17 cellular contexts compared by ENCODE assay signal in the genomic region with DNA sequence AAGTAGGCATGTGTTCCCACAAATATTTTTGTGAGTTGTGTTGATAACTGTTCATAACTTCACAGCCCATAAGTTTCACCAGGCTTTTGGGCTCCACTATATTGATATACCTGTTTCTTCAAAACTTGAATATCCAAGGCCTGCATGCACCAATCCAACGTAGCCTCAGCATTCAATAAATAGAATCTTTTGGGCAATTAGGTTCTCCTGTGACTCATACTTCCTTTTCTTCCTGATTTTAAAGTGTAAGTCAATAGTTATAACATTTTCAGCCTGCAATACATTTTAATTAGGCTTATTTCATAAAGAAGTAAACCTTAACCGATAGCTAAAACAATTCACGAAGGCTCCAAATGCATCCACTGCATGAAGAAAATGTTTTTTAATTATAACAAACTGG.
"Had no signal": no experiment of that assay in that cellular context is flagged by ENCODE, and none has a peak within 500 bp of the region (broad histone marks: within the 10 kb centered on the region; RNA-seq: fewer than 3 reads in every experiment).

No MANE protein-coding gene starts in this region.

- DNase-seq: KBM-7, NCI-H1092 treated with DMSO at 0.1 percent for 48 hours, NCI-H1436, NCI-H187, NCI-H2029, NCI-H2081 treated with DMSO at 0.1 percent for 48 hours, NCI-H2171, NCI-H226, NCI-H446, NCI-H510A, NCI-H524 treated with DMSO at 0.1 percent for 48 hours, NCI-H69, NCI-H774, SHP77 had no signal

- ATAC-seq: Panc1, SK-N-SH treated with all-trans-retinoic acid at 6 μM for 48 hours had no signal

- H3K27ac ChIP-seq: RWPE1 had no signal
